In the genomic region with DNA sequence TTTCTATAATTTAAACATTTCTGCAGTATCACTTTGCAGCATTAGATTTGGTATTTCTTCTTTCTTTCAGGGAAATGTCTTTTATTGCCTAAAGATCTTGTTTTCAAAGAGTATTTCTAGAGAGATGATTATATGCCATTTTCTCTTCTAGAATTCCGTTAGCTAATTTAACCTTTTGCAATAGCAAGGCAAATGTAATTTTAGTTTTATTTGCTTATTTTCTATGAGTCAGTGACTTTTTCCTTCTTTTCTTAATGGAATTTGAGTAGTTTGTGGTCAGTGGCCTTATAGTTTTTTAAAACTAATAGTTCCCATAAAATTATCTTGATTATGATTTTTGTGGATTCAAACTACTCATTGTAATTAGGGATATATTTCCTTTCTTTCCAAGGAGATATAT, we compare ENCODE assay signal across 18 cellular contexts.
DNase-seq lines count a peak whose midpoint lies in the region; ATAC-seq and TF ChIP-seq lines count a peak whose summit lies in the region.
"Had no signal": no experiment of that assay in that cellular context is flagged by ENCODE, and none has a peak within 500 bp of the region (broad histone marks: within the 10 kb centered on the region; RNA-seq: fewer than 3 reads in every experiment).

No MANE protein-coding gene starts in this region.

- peaks cover 42% of the 10 kb centered on the region for H3K36me3 Mint-ChIP-seq in GM23338 (ENCODE audit: low read depth)
- H3K36me3 Mint-ChIP-seq in stimulated activated naive B cell treated with anti-CD40 and anti-IgM and Interleukin-4, amounts not matched to agents 10 μg/mL and 1 μg/mL and 100 μg/mL, for 72 hours = peaks cover 29 to 40% of the 10 kb centered on the region in 2 donors

- peaks cover 34% of the 10 kb centered on the region for H3K4me1 Mint-ChIP-seq in GM23338
- H3K4me1 Mint-ChIP-seq in stimulated activated naive B cell treated with anti-CD40 and anti-IgM and Interleukin-4, amounts not matched to agents 10 μg/mL and 1 μg/mL and 100 μg/mL, for 72 hours = no peaks in the 10 kb centered on the region

- H3K9me3 ChIP-seq in Loucy (ENCODE audit: insufficient read depth, low read depth, low read length) = no peaks in the 10 kb centered on the region
- H3K9me3 ChIP-seq: BE2C had no signal

- no peaks in the 10 kb centered on the region for H4K20me1 ChIP-seq in GM23338 (replicated peaks; ENCODE audit: insufficient read depth)
- peaks cover 4% of the 10 kb centered on the region for H4K20me1 ChIP-seq in Loucy (ENCODE audit: insufficient read depth, low read length, poor library complexity, severe bottlenecking)

- H3K4me1 ChIP-seq in GM23338 (ENCODE audit: insufficient read depth) (peaks cover 31% of the 10 kb centered on the region), Loucy (ENCODE audit: insufficient read depth, low read length, poor library complexity, severe bottlenecking) (peaks cover 27% of the 10 kb centered on the region)
- H3K4me1 ChIP-seq: BE2C had no signal

- no peak overlapping the region for H3K27ac Mint-ChIP-seq in GM23338
- no peak overlapping the region for H3K27ac Mint-ChIP-seq in stimulated activated naive B cell treated with anti-CD40 and anti-IgM and Interleukin-4, amounts not matched to agents 10 μg/mL and 1 μg/mL and 100 μg/mL, for 72 hours
- H3K27ac Mint-ChIP-seq: CD4-positive, CD25-positive, alpha-beta regulatory T cell; CD8-positive, alpha-beta memory T cell had no signal

- no peaks in the 10 kb centered on the region for H3K9me3 Mint-ChIP-seq in GM23338
- peaks cover 0 to 2% of the 10 kb centered on the region in 2 donors for H3K9me3 Mint-ChIP-seq in stimulated activated naive B cell treated with anti-CD40 and anti-IgM and Interleukin-4, amounts not matched to agents 10 μg/mL and 1 μg/mL and 100 μg/mL, for 72 hours
- H3K9me3 Mint-ChIP-seq: CD8-positive, alpha-beta memory T cell; H9 had no signal

- no peaks in the 10 kb centered on the region for H3K27me3 ChIP-seq in GM23338 (ENCODE audit: insufficient read depth)
- no peaks in the 10 kb centered on the region for H3K27me3 ChIP-seq in Loucy (ENCODE audit: insufficient read depth, low read length, poor library complexity, severe bottlenecking)
- H3K27me3 ChIP-seq: BE2C had no signal

- TF ChIP-seq CTCF in GM23338 (conservative IDR thresholded peaks at IDR 0.05; ENCODE audit: low read depth in 2 of 2) = no peak
- TF ChIP-seq CTCF in Loucy (conservative IDR thresholded peaks at IDR 0.05; ENCODE audit: low read length) = no peak

- 0 out of 2 replicates have a peak overlapping the region, but pooled peaks have one; percentile 11 for H3K27ac ChIP-seq in GM23338 (ENCODE audit: low read depth)

- H3K79me2 ChIP-seq in GM23338 (replicated peaks; ENCODE audit: insufficient read depth) (peaks cover 57% of the 10 kb centered on the region), Loucy (ENCODE audit: insufficient read depth, low read length) (peaks cover 11% of the 10 kb centered on the region)

- H3K9me2 ChIP-seq in GM23338 (ENCODE audit: insufficient read depth) (no peaks in the 10 kb centered on the region), Loucy (replicated peaks; ENCODE audit: low read depth, low read length) (no peaks in the 10 kb centered on the region)

- intact Hi-C loops in left cardiac atrium (cut with DNase I) = no loop called here

- H3F3A ChIP-seq in GM23338 (replicated peaks; ENCODE audit: low read depth) (no peaks in the 10 kb centered on the region), Loucy (ENCODE audit: low read depth) (0 out of 2 replicates have a peak, but pooled peaks cover 6% of the 10 kb centered on the region)

- peaks cover 2% of the 10 kb centered on the region for H3K27me3 Mint-ChIP-seq in GM23338 (ENCODE audit: insufficient read depth, low read depth, poor library complexity)
- H3K27me3 Mint-ChIP-seq in stimulated activated naive B cell treated with anti-CD40 and anti-IgM and Interleukin-4, amounts not matched to agents 10 μg/mL and 1 μg/mL and 100 μg/mL, for 72 hours = no peaks in the 10 kb centered on the region
- H3K27me3 Mint-ChIP-seq: CD4-positive, CD25-positive, alpha-beta regulatory T cell; CD8-positive, alpha-beta memory T cell had no signal

- ATAC-seq in GM23338 (no peak), left cardiac atrium (no peak)
- ATAC-seq in stimulated activated naive B cell treated with anti-CD40 and anti-IgM and Interleukin-4, amounts not matched to agents 10 μg/mL and 1 μg/mL and 100 μg/mL, for 72 hours (replicated peaks) = no peak

- H3K36me3 ChIP-seq in GM23338 (ENCODE audit: insufficient read depth) (no peaks in the 10 kb centered on the region; the same call in 1 of the 2 replicates), Loucy (ENCODE audit: insufficient read depth, low read length) (peaks cover 58% of the 10 kb centered on the region)

- H2AFZ ChIP-seq in GM23338 (no peak overlapping the region), Loucy (ENCODE audit: low read length) (no peak overlapping the region)

- no peak overlapping the region for H3K4me3 ChIP-seq in GM23338
- H3K4me3 ChIP-seq in Loucy (ENCODE audit: low read length, poor library complexity, severe bottlenecking) = no peak overlapping the region

- H3K4me2 ChIP-seq in GM23338 = no peak overlapping the region
- peak overlapping the region; percentile 73 for H3K4me2 ChIP-seq in Loucy (ENCODE audit: low read depth, low read length, poor library complexity, severe bottlenecking)

- H3K9ac ChIP-seq in Loucy (ENCODE audit: low read depth, low read length, poor library complexity, severe bottlenecking) = no peak overlapping the region

- no peak for DNase-seq in GM23338 (ENCODE audit: low spot score)
- DNase-seq in fibroblast of peridontal ligament (ENCODE audit: extremely low read depth) = peak; percentile 71
- DNase-seq in stimulated activated naive B cell treated with anti-CD40 and anti-IgM and Interleukin-4, amounts not matched to agents 10 μg/mL and 1 μg/mL and 100 μg/mL, for 72 hours = no peak
- DNase-seq in left cardiac atrium = no peak
- DNase-seq in activated CD8-positive, alpha-beta memory T cell treated with anti-CD3 and anti-CD28 coated beads, Interleukin-2, amount 50 U/mL, for 48 hours = no peak
- no peak for DNase-seq in stimulated activated CD8-positive, alpha-beta memory T cell treated with anti-CD3 and anti-CD28 coated beads, Interleukin-4, amount 100 ng/mL, for 48 hours
- DNase-seq: ACHN; BE2C; C1 segment of cervical spinal cord; CD4-positive, CD25-positive, alpha-beta regulatory T cell; CD8-positive, alpha-beta memory T cell; COR-L47; DMS153; DMS79; GF-D8; GOT3; H9 had no signal

- H3K4me3 Mint-ChIP-seq in GM23338 = no peak overlapping the region
- no peak overlapping the region for H3K4me3 Mint-ChIP-seq in stimulated activated naive B cell treated with anti-CD40 and anti-IgM and Interleukin-4, amounts not matched to agents 10 μg/mL and 1 μg/mL and 100 μg/mL, for 72 hours
- H3K4me3 Mint-ChIP-seq: CD4-positive, CD25-positive, alpha-beta regulatory T cell; CD8-positive, alpha-beta memory T cell; H9 had no signal

TF ChIP-seq in GM23338, 12 proteins besides CTCF, POLR2A, EP300 and RAD21 (continues in another document):
- no peak for TF ChIP-seq EZH2phosphoT487 (IDR thresholded peaks at IDR 0.05; ENCODE audit: unreplicated experiment)
- TF ChIP-seq NANOG (IDR thresholded peaks at IDR 0.05; ENCODE audit: borderline replicate concordance) = no peak
- no peak for TF ChIP-seq ZNF331 (CRISPR knock-in tag; IDR thresholded peaks at IDR 0.05; ENCODE audit: low read depth)
- TF ChIP-seq JUNB (IDR thresholded peaks at IDR 0.05; ENCODE audit: unreplicated experiment) = no peak
- TF ChIP-seq, protein P1, sequence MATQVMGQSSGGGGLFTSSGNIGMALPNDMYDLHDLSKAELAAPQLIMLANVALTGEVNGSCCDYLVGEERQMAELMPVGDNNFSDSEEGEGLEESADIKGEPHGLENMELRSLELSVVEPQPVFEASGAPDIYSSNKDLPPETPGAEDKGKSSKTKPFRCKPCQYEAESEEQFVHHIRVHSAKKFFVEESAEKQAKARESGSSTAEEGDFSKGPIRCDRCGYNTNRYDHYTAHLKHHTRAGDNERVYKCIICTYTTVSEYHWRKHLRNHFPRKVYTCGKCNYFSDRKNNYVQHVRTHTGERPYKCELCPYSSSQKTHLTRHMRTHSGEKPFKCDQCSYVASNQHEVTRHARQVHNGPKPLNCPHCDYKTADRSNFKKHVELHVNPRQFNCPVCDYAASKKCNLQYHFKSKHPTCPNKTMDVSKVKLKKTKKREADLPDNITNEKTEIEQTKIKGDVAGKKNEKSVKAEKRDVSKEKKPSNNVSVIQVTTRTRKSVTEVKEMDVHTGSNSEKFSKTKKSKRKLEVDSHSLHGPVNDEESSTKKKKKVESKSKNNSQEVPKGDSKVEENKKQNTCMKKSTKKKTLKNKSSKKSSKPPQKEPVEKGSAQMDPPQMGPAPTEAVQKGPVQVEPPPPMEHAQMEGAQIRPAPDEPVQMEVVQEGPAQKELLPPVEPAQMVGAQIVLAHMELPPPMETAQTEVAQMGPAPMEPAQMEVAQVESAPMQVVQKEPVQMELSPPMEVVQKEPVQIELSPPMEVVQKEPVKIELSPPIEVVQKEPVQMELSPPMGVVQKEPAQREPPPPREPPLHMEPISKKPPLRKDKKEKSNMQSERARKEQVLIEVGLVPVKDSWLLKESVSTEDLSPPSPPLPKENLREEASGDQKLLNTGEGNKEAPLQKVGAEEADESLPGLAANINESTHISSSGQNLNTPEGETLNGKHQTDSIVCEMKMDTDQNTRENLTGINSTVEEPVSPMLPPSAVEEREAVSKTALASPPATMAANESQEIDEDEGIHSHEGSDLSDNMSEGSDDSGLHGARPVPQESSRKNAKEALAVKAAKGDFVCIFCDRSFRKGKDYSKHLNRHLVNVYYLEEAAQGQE (IDR thresholded peaks at IDR 0.05; ENCODE audit: unreplicated experiment) = no peak
- no peak for TF ChIP-seq CREB1 (CRISPR knock-in tag; IDR thresholded peaks at IDR 0.05; ENCODE audit: low read depth)
- no peak for TF ChIP-seq POLR2AphosphoS5 (IDR thresholded peaks at IDR 0.05; ENCODE audit: low read depth)
- TF ChIP-seq STAT1 (IDR thresholded peaks at IDR 0.05; ENCODE audit: unreplicated experiment) = no peak
- TF ChIP-seq, protein P2, sequence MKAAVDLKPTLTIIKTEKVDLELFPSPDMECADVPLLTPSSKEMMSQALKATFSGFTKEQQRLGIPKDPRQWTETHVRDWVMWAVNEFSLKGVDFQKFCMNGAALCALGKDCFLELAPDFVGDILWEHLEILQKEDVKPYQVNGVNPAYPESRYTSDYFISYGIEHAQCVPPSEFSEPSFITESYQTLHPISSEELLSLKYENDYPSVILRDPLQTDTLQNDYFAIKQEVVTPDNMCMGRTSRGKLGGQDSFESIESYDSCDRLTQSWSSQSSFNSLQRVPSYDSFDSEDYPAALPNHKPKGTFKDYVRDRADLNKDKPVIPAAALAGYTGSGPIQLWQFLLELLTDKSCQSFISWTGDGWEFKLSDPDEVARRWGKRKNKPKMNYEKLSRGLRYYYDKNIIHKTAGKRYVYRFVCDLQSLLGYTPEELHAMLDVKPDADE (IDR thresholded peaks at IDR 0.05) = no peak
